10 cellular contexts compared by ENCODE assay signal in genomic region chr20:64065062-64065972, GRCh38. TPM values are rescaled to one million over a fixed set of nuclear protein-coding genes. Genes with fewer than 3 reads are reported as not detected.
DNase-seq lines count a peak whose midpoint lies in the region; ATAC-seq and TF ChIP-seq lines count a peak whose summit lies in the region.
"Had no signal": no experiment of that assay in that cellular context is flagged by ENCODE, and none has a peak within 500 bp of the region (broad histone marks: within the 10 kb centered on the region; RNA-seq: fewer than 3 reads in every experiment).

No MANE protein-coding gene starts in this region.

- peak overlapping the region; percentile 28 for H4K8ac ChIP-seq in mesenchymal stem cell (ENCODE audit: low read length)

- peak overlapping the region in 1 of 2 experiments; percentile 57 for H2BK12ac ChIP-seq in mesenchymal stem cell (ENCODE audit: low read length in 2 of 2)

- peak overlapping the region; percentile 28 for H3K27ac ChIP-seq in CD4-positive, alpha-beta memory T cell (ENCODE audit: low read depth, low read length)
- no peak overlapping the region for H3K27ac ChIP-seq in HEK293 (ENCODE audit: extremely low read depth, low read depth, low read length)
- no peak overlapping the region for H3K27ac ChIP-seq in mesenchymal stem cell (ENCODE audit: low read length, poor library complexity, severe bottlenecking)
- no peak overlapping the region for H3K27ac ChIP-seq in uterus
- H3K27ac ChIP-seq in foreskin keratinocyte = no peak overlapping the region

- no peak overlapping the region for H3K9ac ChIP-seq in mesenchymal stem cell (ENCODE audit: low read length)

- H3K4ac ChIP-seq in mesenchymal stem cell (ENCODE audit: low read depth in 1 of 2, low read length in 2 of 2) = no peak overlapping the region

- H3K27me3 Mint-ChIP-seq in CD4-positive, alpha-beta memory T cell = no peaks in the 10 kb centered on the region
- H3K27me3 Mint-ChIP-seq in activated B cell treated with CpG ODN at 0.5 μM for 24 hours = no peaks in the 10 kb centered on the region

- H3K9me3 Mint-ChIP-seq in CD4-positive, alpha-beta memory T cell = peaks cover 0 to 2% (median 0%) of the 10 kb centered on the region in 8 donors
- no peaks in the 10 kb centered on the region for H3K9me3 Mint-ChIP-seq in activated B cell treated with CpG ODN at 0.5 μM for 24 hours

- no peak overlapping the region for H3K23ac ChIP-seq in mesenchymal stem cell (ENCODE audit: low read length in 2 of 2)

- H3K27me3 ChIP-seq in CD4-positive, alpha-beta memory T cell (ENCODE audit: insufficient read depth, low read length) = no peaks in the 10 kb centered on the region
- H3K27me3 ChIP-seq in mesenchymal stem cell (ENCODE audit: control insufficient read depth in 1 of 2, insufficient read depth in 1 of 2, low read length in 2 of 2) (peaks cover 0 to 2% of the 10 kb centered on the region in 2 experiments), uterus (no peaks in the 10 kb centered on the region), foreskin keratinocyte (no peaks in the 10 kb centered on the region)

- H3K36me3 ChIP-seq in CD4-positive, alpha-beta memory T cell (ENCODE audit: insufficient read depth, low read length) = no peaks in the 10 kb centered on the region
- H3K36me3 ChIP-seq in HEK293 (ENCODE audit: control insufficient read depth in 2 of 2, insufficient read depth in 1 of 2, low read length in 2 of 2) (no peaks in the 10 kb centered on the region), mesenchymal stem cell (ENCODE audit: control insufficient read depth in 1 of 2, insufficient read depth in 2 of 2, low read depth in 1 of 2, low read length in 2 of 2) (peaks cover 0 to 27% of the 10 kb centered on the region in 2 experiments), uterus (no peaks in the 10 kb centered on the region)

- H3K79me1 ChIP-seq in mesenchymal stem cell (replicated peaks; ENCODE audit: low read length, poor library complexity, severe bottlenecking) = peaks cover 11% of the 10 kb centered on the region

- H4K91ac ChIP-seq in mesenchymal stem cell (ENCODE audit: low read length) = peak overlapping the region; percentile 47

- H3K36me3 Mint-ChIP-seq in CD4-positive, alpha-beta memory T cell = no peaks in the 10 kb centered on the region
- H3K36me3 Mint-ChIP-seq in activated B cell treated with CpG ODN at 0.5 μM for 24 hours (ENCODE audit: low read depth) = peaks cover 2% of the 10 kb centered on the region

- ATAC-seq in activated B cell treated with CpG ODN at 0.5 μM for 24 hours (ENCODE audit: low read depth) (peak; percentile 9), GM19023 (IDR thresholded peaks at IDR 0.05; ENCODE audit: unreplicated experiment) (no peak), foreskin keratinocyte (no peak)
- ATAC-seq: sciatic nerve had no signal

- POLR2A ChIA-PET in CD4-positive, alpha-beta memory T cell (lab: Charles Lee; ENCODE audit: partially characterized antibody) = interaction anchor here (0.7 to 3.6 kb wide), 9 partner anchors 8 to 528 kb away, joined by 3 to 27 read pairs (median 4); partner anchors contain the start of genes LIME1, LKAAEAR1, OPRL1 and PRPF6
- POLR2A ChIA-PET in HEK293 (lab: Yijun Ruan, JAX) (interaction anchor here (0.8 to 1.0 kb wide), 4 partner anchors 10 to 528 kb away, joined by 3 to 5 read pairs (median 4); no protein-coding TSS in a partner anchor), activated B cell treated with CpG ODN at 0.5 μM for 24 hours (lab: Charles Lee) (interaction anchor here (0.6 to 5.6 kb wide), 9 partner anchors 12 to 1441 kb away, joined by 3 to 77 read pairs (median 5); partner anchors contain the start of genes GMEB2, OPRL1, RGS19 and TPD52L2)

- no peak for TF ChIP-seq POLR2A in uterus (IDR thresholded peaks at IDR 0.05)

- no peaks in the 10 kb centered on the region for H3K9me3 ChIP-seq in CD4-positive, alpha-beta memory T cell (ENCODE audit: control insufficient read depth in 1 of 2, low read length in 2 of 2)
- H3K9me3 ChIP-seq in HEK293 (ENCODE audit: control insufficient read depth, insufficient read depth, low read depth, low read length) (no peaks in the 10 kb centered on the region), mesenchymal stem cell (ENCODE audit: control insufficient read depth, low read length) (no peaks in the 10 kb centered on the region), uterus (no peaks in the 10 kb centered on the region)

- H2BK5ac ChIP-seq in mesenchymal stem cell (ENCODE audit: low read depth, low read length, poor library complexity, severe bottlenecking) = no peak overlapping the region

- no peak overlapping the region for H2BK15ac ChIP-seq in mesenchymal stem cell (ENCODE audit: low read depth, poor library complexity, severe bottlenecking)

- peaks cover 21 to 52% (median 36%) of the 10 kb centered on the region in 4 donors for H3K4me1 Mint-ChIP-seq in CD4-positive, alpha-beta memory T cell
- peaks cover 58% of the 10 kb centered on the region for H3K4me1 Mint-ChIP-seq in activated B cell treated with CpG ODN at 0.5 μM for 24 hours

- DNase-seq in CD4-positive, alpha-beta memory T cell = peak in 1 of 5 donors; percentile 32
- DNase-seq in activated B cell treated with CpG ODN at 0.5 μM for 24 hours = no peak
- DNase-seq in mesenchymal stem cell = no peak
- no peak for DNase-seq in uterus
- DNase-seq in foreskin keratinocyte = no peak
- no peak for DNase-seq in mucosa of gallbladder (ENCODE audit: low spot score)
- DNase-seq: NCI-H524 treated with DMSO at 0.1 percent for 48 hours had no signal

- no peak overlapping the region for H2BK120ac ChIP-seq in mesenchymal stem cell (ENCODE audit: low read depth, low read length)

- H2AFZ ChIP-seq in mesenchymal stem cell (ENCODE audit: low read depth, low read length) = no peak overlapping the region

- no peak overlapping the region for H3K4me3 ChIP-seq in CD4-positive, alpha-beta memory T cell (ENCODE audit: low read length in 2 of 2)
- H3K4me3 ChIP-seq in HEK293 (ENCODE audit: low read depth, low read length) = no peak overlapping the region
- no peak overlapping the region for H3K4me3 ChIP-seq in mesenchymal stem cell (ENCODE audit: insufficient read depth in 1 of 2, low read depth in 1 of 2, low read length in 2 of 2)
- no peak overlapping the region for H3K4me3 ChIP-seq in uterus

- no peak for TF ChIP-seq CTCF in HEK293 (tag by site-specific recombination; IDR thresholded peaks at IDR 0.05)
- no peak for TF ChIP-seq CTCF in activated B cell treated with CpG ODN at 0.5 μM for 24 hours (IDR thresholded peaks at IDR 0.05)
- no peak for TF ChIP-seq CTCF in uterus (IDR thresholded peaks at IDR 0.05)
- TF ChIP-seq CTCF in foreskin keratinocyte (conservative IDR thresholded peaks at IDR 0.05) = no peak

- peaks cover 67% of the 10 kb centered on the region for H3K4me1 ChIP-seq in CD4-positive, alpha-beta memory T cell (ENCODE audit: insufficient read depth, low read length)
- H3K4me1 ChIP-seq in HEK293 (ENCODE audit: control insufficient read depth, insufficient read depth, low read length) (no peaks in the 10 kb centered on the region), mesenchymal stem cell (ENCODE audit: control insufficient read depth, insufficient read depth, low read depth, low read length) (peaks cover 50% of the 10 kb centered on the region), uterus (peaks cover 0 to 20% of the 10 kb centered on the region in 2 donors), foreskin keratinocyte (peaks cover 9% of the 10 kb centered on the region)

- H3K14ac ChIP-seq in mesenchymal stem cell (ENCODE audit: low read length in 2 of 2) = no peak overlapping the region

- peak overlapping the region; percentile 15 to 88 (median 66) for H3K4me3 Mint-ChIP-seq in CD4-positive, alpha-beta memory T cell
- H3K4me3 Mint-ChIP-seq in activated B cell treated with CpG ODN at 0.5 μM for 24 hours = peak overlapping the region; percentile 52

- peak overlapping the region; percentile 83 to 95 (median 92) for H3K27ac Mint-ChIP-seq in CD4-positive, alpha-beta memory T cell
- peak overlapping the region; percentile 78 for H3K27ac Mint-ChIP-seq in activated B cell treated with CpG ODN at 0.5 μM for 24 hours

- peak overlapping the region in 1 of 2 experiments; percentile 31 for H3K18ac ChIP-seq in mesenchymal stem cell (ENCODE audit: low read depth in 1 of 2, low read length in 2 of 2)

- peak overlapping the region; percentile 60 for H2AK5ac ChIP-seq in mesenchymal stem cell (ENCODE audit: low read length, severe bottlenecking)

- H3K4me2 ChIP-seq in mesenchymal stem cell (ENCODE audit: low read length, poor library complexity, severe bottlenecking) = no peak overlapping the region

- WGBS in mesenchymal stem cell = 81% methylated on average over 27 of the region's 27 CpGs

- CTCF ChIA-PET in CD4-positive, alpha-beta memory T cell (lab: Charles Lee; ENCODE audit: partially characterized antibody) = interaction anchor here (1.1 to 1.6 kb wide), 2 partner anchors 25 to 27 kb away, joined by 4 read pairs; no protein-coding TSS in a partner anchor
- CTCF ChIA-PET in HEK293 (lab: Yijun Ruan, JAX) = interaction anchor here (0.9 to 1.0 kb wide), 2 partner anchors 26 to 55 kb away, joined by 3 read pairs; no protein-coding TSS in a partner anchor
- CTCF ChIA-PET in activated B cell treated with CpG ODN at 0.5 μM for 24 hours (lab: Charles Lee) = interaction anchor here (1.4 to 2.3 kb wide), 2 partner anchors 12 to 26 kb away, joined by 8 to 12 read pairs; no protein-coding TSS in a partner anchor

- intact Hi-C loops in CD4-positive, alpha-beta memory T cell (cut with micrococcal nuclease) = no loop called here
- intact Hi-C loops in activated B cell treated with CpG ODN at 0.5 μM for 24 hours (cut with micrococcal nuclease) (loop anchor here (10.0 kb wide), 1 partner anchor 441 kb away; the partner anchor contains the start of gene GMEB2), uterus (cut with DNase I; ENCODE audit: low total_unique reads) (no loop called here)

RNA-seq across cellular contexts. Expression of gene TCEA2, which starts 2.3 kb away (rescaled TPM):
- total RNA-seq in CD4-positive, alpha-beta memory T cell = 10 to 100 TPM; 43.3 to 45.9 TPM
- 10 to 100 TPM; 24.6 to 27.9 TPM for polyA plus RNA-seq in CD4-positive, alpha-beta memory T cell
- 20.3 and 20.7 TPM in 2 replicates for total RNA-seq in activated B cell treated with CpG ODN at 0.5 μM for 24 hours
- polyA plus RNA-seq in mesenchymal stem cell (2013, experiment 1 of 2) = 57.9 TPM
- 60.9 TPM for polyA plus RNA-seq in mesenchymal stem cell (2013, experiment 2 of 2)
- 10 to 100 TPM; 21.5 to 75.4 (median 27.2) TPM for total RNA-seq in uterus
- 11.0 and 11.4 TPM in 2 replicates for total RNA-seq in foreskin keratinocyte
- polyA plus RNA-seq in foreskin keratinocyte = 22.9 and 25.9 TPM in 2 replicates
- 64.2 TPM for total RNA-seq in mucosa of gallbladder

RNA-seq across cellular contexts. Expression of gene RGS19, which starts 14.0 kb away (rescaled TPM):
- 10 to 100 TPM; 35.0 to 35.6 TPM for total RNA-seq in CD4-positive, alpha-beta memory T cell
- polyA plus RNA-seq in CD4-positive, alpha-beta memory T cell = 100 to 1,000 TPM; 112 to 116 TPM
- total RNA-seq in activated B cell treated with CpG ODN at 0.5 μM for 24 hours (45.0 and 53.4 TPM in 2 replicates), uterus (10 to 100 TPM in 1 of 4 donors, 1 to 10 TPM in 3; 4.6 to 38.8 (median 6.7) TPM), foreskin keratinocyte (23.7 and 23.8 TPM in 2 replicates), mucosa of gallbladder (18.2 TPM)
- polyA plus RNA-seq in mesenchymal stem cell (2013, experiment 1 of 2) = 11.6 TPM
- 13.4 TPM for polyA plus RNA-seq in mesenchymal stem cell (2013, experiment 2 of 2)
- polyA plus RNA-seq in foreskin keratinocyte = 26.1 and 26.3 TPM in 2 replicates

RNA-seq across cellular contexts. Expression of gene OPRL1, which starts 14.6 kb away (rescaled TPM):
- total RNA-seq in CD4-positive, alpha-beta memory T cell = 1 to 10 TPM in 1 of 2 experiments, under 1 TPM in 1; 0.87 to 1.1 TPM
- 1 to 10 TPM in 1 of 2 donors, under 1 TPM in 1; 0.68 to 1.1 TPM for polyA plus RNA-seq in CD4-positive, alpha-beta memory T cell
- total RNA-seq in activated B cell treated with CpG ODN at 0.5 μM for 24 hours (1.3 and 1.4 TPM in 2 replicates), uterus (1 to 10 TPM in 1 of 4 donors, under 1 TPM in 2, not detected in 1; 0.51 to 1.9 (median 0.64) TPM), foreskin keratinocyte (0.10 and 0.14 TPM in 2 replicates), mucosa of gallbladder (1.7 TPM)
- 0.54 TPM for polyA plus RNA-seq in mesenchymal stem cell (2013, experiment 1 of 2)
- polyA plus RNA-seq in mesenchymal stem cell (2013, experiment 2 of 2) = 0.40 TPM
- polyA plus RNA-seq in foreskin keratinocyte = 0.12 and 0.14 TPM in 2 replicates

RNA-seq across cellular contexts. Expression of gene SOX18, which starts 15.9 kb away (rescaled TPM):
- total RNA-seq in CD4-positive, alpha-beta memory T cell = not detected
- not detected for polyA plus RNA-seq in CD4-positive, alpha-beta memory T cell
- not detected in 2 replicates for total RNA-seq in activated B cell treated with CpG ODN at 0.5 μM for 24 hours
- polyA plus RNA-seq in mesenchymal stem cell (2013, experiment 1 of 2) = 0.33 TPM
- 0.27 TPM for polyA plus RNA-seq in mesenchymal stem cell (2013, experiment 2 of 2)
- 100 to 1,000 TPM in 1 of 4 donors, 10 to 100 TPM in 2, 1 to 10 TPM in 1; 6.7 to 116 (median 19.1) TPM for total RNA-seq in uterus
- not detected in 2 replicates for total RNA-seq in foreskin keratinocyte
- polyA plus RNA-seq in foreskin keratinocyte = 0.03 and 0.04 TPM in 2 replicates
- total RNA-seq in mucosa of gallbladder = 30.1 TPM

RNA-seq across cellular contexts. Expression of gene LKAAEAR1, which starts 18.9 kb away (rescaled TPM):
- under 1 TPM in 1 of 2 experiments, not detected in 1; 0.39 TPM for total RNA-seq in CD4-positive, alpha-beta memory T cell
- under 1 TPM; 0.30 to 0.63 TPM for polyA plus RNA-seq in CD4-positive, alpha-beta memory T cell
- total RNA-seq in activated B cell treated with CpG ODN at 0.5 μM for 24 hours (0.31 TPM in 1 of 2 replicates, not detected in the other), uterus (not detected), foreskin keratinocyte (0.17 TPM in 1 of 2 replicates, not detected in the other), mucosa of gallbladder (not detected)
- polyA plus RNA-seq in mesenchymal stem cell (2013, experiment 1 of 2) = 0.08 TPM
- not detected for polyA plus RNA-seq in mesenchymal stem cell (2013, experiment 2 of 2)
- 0.12 TPM in 1 of 2 replicates, not detected in the other for polyA plus RNA-seq in foreskin keratinocyte
- total RNA-seq: sciatic nerve had no signal
